In genomic region chr2:53543083-53543482, GRCh38 we compare ENCODE assay signal across 27 cellular contexts.
"Had no signal": no experiment of that assay in that cellular context is flagged by ENCODE, and none has a peak within 500 bp of the region (broad histone marks: within the 10 kb centered on the region; RNA-seq: fewer than 3 reads in every experiment).

No MANE protein-coding gene starts in this region.

- H3K4me3 Mint-ChIP-seq: stimulated activated effector memory CD8-positive, alpha-beta T cell treated with anti-CD3 and anti-CD28 coated beads, Interleukin-12 subunit alpha, Interleukin-12 subunit beta, amount 100 ng/mL, for 72 hours; stimulated activated memory B cell treated with anti-CD40 and anti-IgM and Interleukin-4, amounts not matched to agents 10 μg/mL and 1 μg/mL and 100 μg/mL, for 72 hours; stimulated activated naive B cell treated with anti-CD40 and anti-IgM and Interleukin-4, amounts not matched to agents 10 μg/mL and 1 μg/mL and 100 μg/mL, for 72 hours; stimulated activated naive CD8-positive, alpha-beta T cell treated with anti-CD3 and anti-CD28 coated beads, Interleukin-15, amount 100 ng/mL, for 72 hours; stimulated activated naive CD8-positive, alpha-beta T cell treated with anti-CD3 and anti-CD28 coated beads, Interleukin-15, Interleukin-2, amounts not matched to agents 100 ng/mL and 50 ng/mL, for 24 hours; type B pancreatic cell had no signal

- DNase-seq: stimulated activated CD4-positive, alpha-beta T cell treated with anti-CD3 and anti-CD28 coated beads, Interleukin-2, amount 100 ng/mL, for 48 hours; stimulated activated CD4-positive, alpha-beta T cell treated with anti-CD3 and anti-CD28 coated beads, Interleukin-4, amount 100 ng/mL, for 1 hour; stimulated activated CD4-positive, alpha-beta T cell treated with anti-CD3 and anti-CD28 coated beads, Interleukin-4, amount 100 ng/mL, for 24 hours; stimulated activated CD4-positive, alpha-beta T cell treated with anti-CD3 and anti-CD28 coated beads, Interleukin-4, amount 100 ng/mL, for 4 hours; stimulated activated CD8-positive, alpha-beta memory T cell treated with anti-CD3 and anti-CD28 coated beads, Interleukin-4, amount 100 ng/mL, for 48 hours; stimulated activated naive B cell treated with anti-CD40 and anti-IgM and Interleukin-4, amounts not matched to agents 10 μg/mL and 1 μg/mL and 100 μg/mL, for 72 hours; stimulated activated naive CD4-positive, alpha-beta T cell; stimulated activated naive CD4-positive, alpha-beta T cell treated with Interleukin-2 at 50 U/mL for 16 hours; stimulated activated naive CD8-positive, alpha-beta T cell treated with anti-CD3 and anti-CD28 coated beads, Interleukin-15, amount 100 ng/mL, for 72 hours; stimulated activated naive CD8-positive, alpha-beta T cell treated with anti-CD3 and anti-CD28 coated beads, Interleukin-15, Interleukin-2, amounts not matched to agents 100 U/mL and 50 U/mL, for 24 hours; stomach; substantia nigra; testis; thyroid gland; tibial artery; transverse colon; upper lobe of left lung; upper lobe of right lung; uterus had no signal

- ATAC-seq: stimulated activated effector memory CD8-positive, alpha-beta T cell treated with anti-CD3 and anti-CD28 coated beads, Interleukin-12 subunit alpha, Interleukin-12 subunit beta, amount 100 ng/mL, for 72 hours; stimulated activated memory B cell treated with anti-CD40 and anti-IgM and Interleukin-4, amounts not matched to agents 10 μg/mL and 1 μg/mL and 100 μg/mL, for 72 hours; stimulated activated naive B cell treated with anti-CD40 and anti-IgM and Interleukin-4, amounts not matched to agents 10 μg/mL and 1 μg/mL and 100 μg/mL, for 72 hours; stimulated activated naive CD8-positive, alpha-beta T cell treated with anti-CD3 and anti-CD28 coated beads, Interleukin-15, amount 100 ng/mL, for 72 hours; stimulated activated naive CD8-positive, alpha-beta T cell treated with anti-CD3 and anti-CD28 coated beads, Interleukin-15, Interleukin-2, amounts not matched to agents 100 U/mL and 50 U/mL, for 24 hours; upper lobe of right lung had no signal

- H3K27me3 ChIP-seq: stomach, suprapubic skin, testis, thyroid gland, tibial artery, tibial nerve, transverse colon, upper lobe of left lung, upper lobe of right lung, uterus, vagina had no signal

- H3K36me3 Mint-ChIP-seq: stimulated activated effector memory CD8-positive, alpha-beta T cell treated with anti-CD3 and anti-CD28 coated beads, Interleukin-12 subunit alpha, Interleukin-12 subunit beta, amount 100 ng/mL, for 72 hours; stimulated activated memory B cell treated with anti-CD40 and anti-IgM and Interleukin-4, amounts not matched to agents 10 μg/mL and 1 μg/mL and 100 μg/mL, for 72 hours; stimulated activated naive B cell treated with anti-CD40 and anti-IgM and Interleukin-4, amounts not matched to agents 10 μg/mL and 1 μg/mL and 100 μg/mL, for 72 hours; type B pancreatic cell had no signal

- H3K4me1 ChIP-seq: stomach, testis, thyroid gland, tibial artery, tibial nerve, transverse colon, upper lobe of left lung, upper lobe of right lung, uterus, vagina had no signal

- H3K4me3 ChIP-seq: stomach, suprapubic skin, testis, thoracic aorta, thyroid gland, tibial artery, tibial nerve, transverse colon, upper lobe of left lung, upper lobe of right lung, uterus, vagina had no signal

- H3K27me3 Mint-ChIP-seq: type B pancreatic cell had no signal

- H3K36me3 ChIP-seq: stomach, suprapubic skin, thoracic aorta, thyroid gland, tibial artery, tibial nerve, transverse colon, upper lobe of left lung, upper lobe of right lung, uterus, vagina had no signal

- H3K27ac Mint-ChIP-seq: stimulated activated effector memory CD8-positive, alpha-beta T cell treated with anti-CD3 and anti-CD28 coated beads, Interleukin-12 subunit alpha, Interleukin-12 subunit beta, amount 100 ng/mL, for 72 hours; stimulated activated memory B cell treated with anti-CD40 and anti-IgM and Interleukin-4, amounts not matched to agents 10 μg/mL and 1 μg/mL and 100 μg/mL, for 72 hours; stimulated activated naive B cell treated with anti-CD40 and anti-IgM and Interleukin-4, amounts not matched to agents 10 μg/mL and 1 μg/mL and 100 μg/mL, for 72 hours; stimulated activated naive CD8-positive, alpha-beta T cell treated with anti-CD3 and anti-CD28 coated beads, Interleukin-15, amount 100 ng/mL, for 72 hours; stimulated activated naive CD8-positive, alpha-beta T cell treated with anti-CD3 and anti-CD28 coated beads, Interleukin-15, Interleukin-2, amounts not matched to agents 100 ng/mL and 50 ng/mL, for 24 hours; type B pancreatic cell had no signal

- H3K4me1 Mint-ChIP-seq: stimulated activated effector memory CD8-positive, alpha-beta T cell treated with anti-CD3 and anti-CD28 coated beads, Interleukin-12 subunit alpha, Interleukin-12 subunit beta, amount 100 ng/mL, for 72 hours; stimulated activated memory B cell treated with anti-CD40 and anti-IgM and Interleukin-4, amounts not matched to agents 10 μg/mL and 1 μg/mL and 100 μg/mL, for 72 hours; stimulated activated naive B cell treated with anti-CD40 and anti-IgM and Interleukin-4, amounts not matched to agents 10 μg/mL and 1 μg/mL and 100 μg/mL, for 72 hours; stimulated activated naive CD8-positive, alpha-beta T cell treated with anti-CD3 and anti-CD28 coated beads, Interleukin-15, amount 100 ng/mL, for 72 hours had no signal

- H3K27ac ChIP-seq: stomach, suprapubic skin, testis, thoracic aorta, thyroid gland, tibial artery, tibial nerve, transverse colon, upper lobe of left lung, upper lobe of right lung, uterus, vagina had no signal

- H3K9me3 ChIP-seq: testis, thoracic aorta, thyroid gland, upper lobe of left lung, upper lobe of right lung, uterus, vagina had no signal
